ENCODE assay signal across 13 cellular contexts in genomic region chr7:66125052-66125694, GRCh38. TPM values are rescaled to one million over a fixed set of nuclear protein-coding genes. Genes with fewer than 3 reads are reported as not detected.
DNase-seq lines count a peak whose midpoint lies in the region; ATAC-seq and TF ChIP-seq lines count a peak whose summit lies in the region.
"Had no signal": no experiment of that assay in that cellular context is flagged by ENCODE, and none has a peak within 500 bp of the region (broad histone marks: within the 10 kb centered on the region; RNA-seq: fewer than 3 reads in every experiment).

No MANE protein-coding gene starts in this region.

- in situ Hi-C loops in GM13976 (cut with MboI; ENCODE audit: low sequenced_read_pairs, unreplicated experiment) = no loop called here

- peak; percentile 59 for ATAC-seq in CD8-positive, alpha-beta T cell
- ATAC-seq in RWPE2 (ENCODE audit: low read depth) = peak; percentile 19; the same call in 1 of the 3 replicates
- ATAC-seq in effector memory CD8-positive, alpha-beta T cell (replicated peaks) = peak; percentile 60
- ATAC-seq: PC-3 had no signal

- H3K4me3 ChIP-seq in CD8-positive, alpha-beta T cell (ENCODE audit: low read depth, low read length) = no peak overlapping the region
- H3K4me3 ChIP-seq in RWPE2 (ENCODE audit: severe bottlenecking) (no peak overlapping the region), neuronal stem cell (ENCODE audit: low read length in 2 of 2) (no peak overlapping the region)
- H3K4me3 ChIP-seq: neural progenitor cell had no signal

- no peak overlapping the region for H2BK12ac ChIP-seq in neuronal stem cell (ENCODE audit: low read length)

- no peak for TF ChIP-seq CTCF in CD8-positive, alpha-beta T cell (IDR thresholded peaks at IDR 0.05)
- no peak for TF ChIP-seq CTCF in RWPE2 (IDR thresholded peaks at IDR 0.05; ENCODE audit: poor library complexity, severe bottlenecking)
- TF ChIP-seq CTCF in nephron (IDR thresholded peaks at IDR 0.05; ENCODE audit: unreplicated experiment in 3 of 3) = no peak
- no peak for TF ChIP-seq CTCF in GM13976 (IDR thresholded peaks at IDR 0.05; ENCODE audit: borderline replicate concordance, control extremely low read depth, extremely low read depth, insufficient read depth, missing control alignments)
- TF ChIP-seq CTCF in GM10266 (IDR thresholded peaks at IDR 0.05; ENCODE audit: control insufficient read depth, insufficient read depth, low read depth, missing control alignments) = no peak

- no peak overlapping the region for H2BK120ac ChIP-seq in neuronal stem cell (ENCODE audit: low read depth, low read length)

- no peak overlapping the region for H4K8ac ChIP-seq in neuronal stem cell (ENCODE audit: low read depth, low read length)

- H3K79me1 ChIP-seq in neuronal stem cell (ENCODE audit: low read depth, low read length) = no peaks in the 10 kb centered on the region

- H3K4ac ChIP-seq in neuronal stem cell (ENCODE audit: low read length) = no peak overlapping the region

- H3K4me1 ChIP-seq in CD8-positive, alpha-beta T cell (ENCODE audit: insufficient read depth, low read length) = peaks cover 17% of the 10 kb centered on the region
- peaks cover 8% of the 10 kb centered on the region for H3K4me1 ChIP-seq in RWPE2 (ENCODE audit: insufficient read depth, poor library complexity, severe bottlenecking)
- no peaks in the 10 kb centered on the region for H3K4me1 ChIP-seq in neuronal stem cell (ENCODE audit: control insufficient read depth in 2 of 2, insufficient read depth in 1 of 2, low read depth in 1 of 2, low read length in 2 of 2)
- H3K4me1 ChIP-seq: neural progenitor cell had no signal

- no peak overlapping the region for H3K23ac ChIP-seq in neuronal stem cell (ENCODE audit: low read depth, low read length, poor library complexity)

- H3K27me3 Mint-ChIP-seq in CD8-positive, alpha-beta T cell (ENCODE audit: low read depth) = no peaks in the 10 kb centered on the region
- H3K27me3 Mint-ChIP-seq in effector memory CD8-positive, alpha-beta T cell = no peaks in the 10 kb centered on the region
- no peaks in the 10 kb centered on the region for H3K27me3 Mint-ChIP-seq in nephron (ENCODE audit: low read depth)

- H2AFZ ChIP-seq in neuronal stem cell (ENCODE audit: low read length) = no peak overlapping the region
- H2AFZ ChIP-seq: neural progenitor cell had no signal

- POLR2A ChIA-PET in CD8-positive, alpha-beta T cell (lab: Charles Lee) = interaction anchor here (1.3 kb wide), 1 partner anchor 11 kb away, joined by 5 read pairs; the partner anchor contains the start of gene CRCP

- no peak overlapping the region for H2BK5ac ChIP-seq in neuronal stem cell (ENCODE audit: low read length)

- H3K27ac ChIP-seq in CD8-positive, alpha-beta T cell (ENCODE audit: low read depth, low read length) = peak overlapping the region; percentile 4
- H3K27ac ChIP-seq in RWPE2 (ENCODE audit: poor library complexity, severe bottlenecking) (no peak overlapping the region), neuronal stem cell (replicated peaks; ENCODE audit: low read length) (no peak overlapping the region)
- H3K27ac ChIP-seq: neural progenitor cell had no signal

- no peaks in the 10 kb centered on the region for H3K27me3 ChIP-seq in CD8-positive, alpha-beta T cell (ENCODE audit: insufficient read depth, low read length)
- H3K27me3 ChIP-seq in RWPE2 (ENCODE audit: insufficient read depth, poor library complexity, severe bottlenecking) = no peaks in the 10 kb centered on the region
- no peaks in the 10 kb centered on the region for H3K27me3 ChIP-seq in neuronal stem cell (ENCODE audit: control insufficient read depth in 3 of 3, insufficient read depth in 3 of 3, low read depth in 1 of 3, low read length in 3 of 3)
- H3K27me3 ChIP-seq: neural progenitor cell had no signal

- peaks cover 60% of the 10 kb centered on the region for H3K4me1 Mint-ChIP-seq in CD8-positive, alpha-beta T cell (ENCODE audit: low read depth)
- peaks cover 27 to 29% of the 10 kb centered on the region in 2 donors for H3K4me1 Mint-ChIP-seq in effector memory CD8-positive, alpha-beta T cell (ENCODE audit: low read depth in 2 of 2)
- H3K4me1 Mint-ChIP-seq in nephron = peaks cover 21% of the 10 kb centered on the region
- H3K4me1 Mint-ChIP-seq: neural progenitor cell had no signal

- H3K4me2 ChIP-seq in neuronal stem cell (ENCODE audit: insufficient read depth, low read length, poor library complexity, severe bottlenecking) = no peak overlapping the region
- H3K4me2 ChIP-seq: neural progenitor cell had no signal

- CTCF ChIA-PET in CD8-positive, alpha-beta T cell (lab: Charles Lee) = no interaction called here

- H3K27ac Mint-ChIP-seq in CD8-positive, alpha-beta T cell = peak overlapping the region; percentile 53
- H3K27ac Mint-ChIP-seq in effector memory CD8-positive, alpha-beta T cell = peak overlapping the region; percentile 95
- peak overlapping the region in 2 of 3 experiments; percentile 0 to 28 for H3K27ac Mint-ChIP-seq in nephron
- H3K27ac Mint-ChIP-seq: neural progenitor cell had no signal

- H3K4me3 Mint-ChIP-seq in CD8-positive, alpha-beta T cell = no peak overlapping the region
- H3K4me3 Mint-ChIP-seq in effector memory CD8-positive, alpha-beta T cell = peak overlapping the region; percentile 41 to 67
- H3K4me3 Mint-ChIP-seq in nephron = no peak overlapping the region
- H3K4me3 Mint-ChIP-seq: neural progenitor cell had no signal

- peaks cover 25% of the 10 kb centered on the region for H3K36me3 Mint-ChIP-seq in CD8-positive, alpha-beta T cell
- H3K36me3 Mint-ChIP-seq in effector memory CD8-positive, alpha-beta T cell (ENCODE audit: insufficient read depth) = peaks cover 46% of the 10 kb centered on the region
- peaks cover 5% of the 10 kb centered on the region for H3K36me3 Mint-ChIP-seq in nephron (ENCODE audit: low read depth)

- no peak overlapping the region for H3K14ac ChIP-seq in neuronal stem cell (ENCODE audit: low read length)

- H3K9ac ChIP-seq in neuronal stem cell (ENCODE audit: low read depth, low read length, poor library complexity) = no peak overlapping the region
- H3K9ac ChIP-seq: neural progenitor cell had no signal

- no CpG with 5 or more reads among the region's 4 CpGs for WGBS in neuronal stem cell (ENCODE audit: extremely low coverage in 2 of 2, insufficient read length in 2 of 2, insufficient replicate concordance in 1 of 2), 2 donors

- H3K18ac ChIP-seq in neuronal stem cell (ENCODE audit: low read length) = no peak overlapping the region

- no peak overlapping the region for H2AK5ac ChIP-seq in neuronal stem cell (ENCODE audit: low read depth, low read length)

- no peaks in the 10 kb centered on the region for H3K36me3 ChIP-seq in CD8-positive, alpha-beta T cell (ENCODE audit: insufficient read depth, low read length)
- H3K36me3 ChIP-seq in RWPE2 (ENCODE audit: low read depth) = peaks cover 15% of the 10 kb centered on the region
- H3K36me3 ChIP-seq in neuronal stem cell (replicated peaks in 1 of 2; ENCODE audit: control insufficient read depth in 2 of 2, insufficient read depth in 2 of 2, low read length in 2 of 2) = peaks cover 0 to 12% of the 10 kb centered on the region in 2 donors
- H3K36me3 ChIP-seq: neural progenitor cell had no signal

- H3K9me3 ChIP-seq in CD8-positive, alpha-beta T cell (ENCODE audit: low read length) = no peaks in the 10 kb centered on the region
- no peaks in the 10 kb centered on the region for H3K9me3 ChIP-seq in RWPE2 (ENCODE audit: severe bottlenecking)
- no peaks in the 10 kb centered on the region for H3K9me3 ChIP-seq in neuronal stem cell (replicated peaks in 1 of 2; ENCODE audit: control insufficient read depth in 2 of 2, insufficient read depth in 1 of 2, low read depth in 1 of 2, low read length in 2 of 2)

- H3K9me3 Mint-ChIP-seq in CD8-positive, alpha-beta T cell = no peaks in the 10 kb centered on the region
- no peaks in the 10 kb centered on the region for H3K9me3 Mint-ChIP-seq in effector memory CD8-positive, alpha-beta T cell
- H3K9me3 Mint-ChIP-seq in nephron = no peaks in the 10 kb centered on the region
- H3K9me3 Mint-ChIP-seq: neural progenitor cell had no signal

- H4K91ac ChIP-seq in neuronal stem cell (ENCODE audit: low read depth, low read length, poor library complexity) = no peak overlapping the region

- DNase-seq in CD8-positive, alpha-beta T cell = no peak
- DNase-seq in RWPE2 (ENCODE audit: low spot score) (no peak), NCI-H1105 treated with DMSO at 0.1 percent for 48 hours (lab: John Stamatoyannopoulos, UW) (no peak), GM13976 (ENCODE audit: low spot score) (no peak), neuronal stem cell (ENCODE audit: low spot score) (no peak), GM10266 (ENCODE audit: extremely low spot score) (no peak)
- no peak for DNase-seq in effector memory CD8-positive, alpha-beta T cell
- DNase-seq: activated naive CD4-positive, alpha-beta T cell treated with Interleukin-2 at 50 U/mL for 16 hours; DMS79 treated with DMSO at 0.1 percent for 48 hours; NCI-H1930; PC-3 had no signal

- H2BK15ac ChIP-seq in neuronal stem cell (ENCODE audit: low read length) = no peak overlapping the region

- intact Hi-C loops in CD8-positive, alpha-beta T cell (cut with DNase I, micrococcal nuclease) = loop anchor here in 1 of 2 experiments (5.0 kb wide), 1 partner anchor 77 kb away; no protein-coding TSS in a partner anchor

RNA-seq across cellular contexts. Expression of gene CRCP, which starts 10.5 kb away (rescaled TPM):
- total RNA-seq in CD8-positive, alpha-beta T cell = 10 to 100 TPM; 38.0 to 42.4 TPM
- 22.7 TPM for polyA plus RNA-seq in neuronal stem cell (2013, experiment 1 of 2)
- 21.6 TPM for polyA plus RNA-seq in neuronal stem cell (2013, experiment 2 of 2)

RNA-seq across cellular contexts. Expression of gene ASL, which starts 49.6 kb away (rescaled TPM):
- 1 to 10 TPM; 6.8 to 7.5 TPM for total RNA-seq in CD8-positive, alpha-beta T cell
- 5.9 TPM for polyA plus RNA-seq in neuronal stem cell (2013, experiment 1 of 2)
- polyA plus RNA-seq in neuronal stem cell (2013, experiment 2 of 2) = 5.8 TPM

Comparison
In these comparisons a context has a peak if more than half of its experiments do, and no peak if none do; other contexts are left out.
1. H3K27ac Mint-ChIP-seq: peak in every context shown above with its lines; median percentile 95 in effector memory CD8-positive, alpha-beta T cell; 53 in CD8-positive, alpha-beta T cell; 14 in nephron.
2. H3K4me3 Mint-ChIP-seq: peak in effector memory CD8-positive, alpha-beta T cell (2 of 2); none in CD8-positive, alpha-beta T cell (single experiment) and nephron (0 of 3).
3. Peak in every context shown above with its lines, with median percentiles within 50 percentile points of each other: ATAC-seq.